26 cellular contexts compared by ENCODE assay signal in the genomic region with DNA sequence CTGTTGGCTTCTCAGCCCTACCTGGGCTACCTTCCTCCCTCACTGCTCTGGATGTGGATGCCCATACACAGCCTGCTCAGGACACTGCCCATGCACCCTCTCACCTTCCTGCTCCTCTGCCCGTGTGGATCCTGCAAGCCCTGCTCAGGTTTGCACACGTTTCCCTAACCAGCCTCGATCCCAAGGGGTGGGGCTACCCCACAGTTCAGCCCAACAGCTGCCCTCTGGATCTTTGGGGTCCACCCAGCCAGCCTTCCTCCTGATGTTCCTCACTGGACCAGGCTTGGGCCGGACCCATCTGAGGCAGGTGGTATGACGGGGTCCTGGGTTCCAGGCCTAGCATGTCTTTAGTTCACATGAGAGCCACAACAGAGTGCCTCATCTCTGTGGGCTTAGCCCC. TPM values are rescaled to one million over a fixed set of nuclear protein-coding genes. Genes with fewer than 3 reads are reported as not detected.
A peak's percentile ranks its signal among the peaks of the same experiment; 100 is the strongest.
DNase-seq lines count a peak whose midpoint lies in the region; ATAC-seq, FAIRE-seq and TF ChIP-seq lines count a peak whose summit lies in the region.
"Had no signal": no experiment of that assay in that cellular context is flagged by ENCODE, and none has a peak within 500 bp of the region (broad histone marks: within the 10 kb centered on the region; RNA-seq: fewer than 3 reads in every experiment).

No MANE protein-coding gene starts in this region.

- peaks cover 32% of the 10 kb centered on the region for H3K27me3 Mint-ChIP-seq in activated T-helper 17 cell treated with anti-CD3 and anti-CD28 coated beads, Interleukin-2, amount 50 U/mL, for 72 hours
- peaks cover 48% of the 10 kb centered on the region for H3K27me3 Mint-ChIP-seq in type B pancreatic cell

- no peaks in the 10 kb centered on the region for H3K9me3 ChIP-seq in kidney (ENCODE audit: control insufficient read depth in 1 of 2, low read length in 2 of 2)

- H3K36me3 ChIP-seq in kidney (ENCODE audit: control insufficient read depth in 1 of 2, insufficient read depth in 2 of 2, low read length in 2 of 2): no peaks in the 10 kb centered on the region

- no peak overlapping the region for H3K9ac ChIP-seq in kidney (ENCODE audit: low read length in 2 of 2)

- TF ChIP-seq CTCF in 22Rv1 (IDR thresholded peaks at IDR 0.05) (no peak), kidney (IDR thresholded peaks at IDR 0.05; ENCODE audit: borderline replicate concordance, extremely low read depth, insufficient read depth) (no peak), type B pancreatic cell (conservative IDR thresholded peaks at IDR 0.05) (no peak)

- no peak for FAIRE-seq in kidney (lab: Jason Lieb, UNC)
- FAIRE-seq: A204.1, D721Med, HTR-8/SVneo, RCC 7860 had no signal

- intact Hi-C loops in kidney (cut with DNase I) (no loop called here), left colon (cut with DNase I, micrococcal nuclease) (no loop called here)

- peak; percentile 35 for DNase-seq in kidney
- no peak for DNase-seq in type B pancreatic cell (ENCODE audit: extremely low spot score, unreplicated experiment)
- no peak for DNase-seq in C1 segment of cervical spinal cord (lab: John Stamatoyannopoulos, UW)
- DNase-seq in left colon: no peak
- DNase-seq: DMS53, GDM1, KG1, NCI-H1105 treated with DMSO at 0.1 percent for 48 hours, NCI-H2029 treated with DMSO at 0.1 percent for 48 hours, NCI-H2171, NCI-H345, NCI-H524 treated with DMSO at 0.1 percent for 48 hours, NCI-H82, Right ventricle myocardium superior had no signal

- H3K27ac ChIP-seq in 22Rv1 (peak overlapping the region; percentile 33; the same call in 1 of the 2 replicates), kidney (ENCODE audit: low read depth in 2 of 2, low read length in 2 of 2) (no peak overlapping the region)

- no peak overlapping the region for H3K4me3 ChIP-seq in kidney (ENCODE audit: low read length in 2 of 2)
- H3K4me3 ChIP-seq: GM23338 had no signal

- H3K27ac Mint-ChIP-seq in activated T-helper 17 cell treated with anti-CD3 and anti-CD28 coated beads, Interleukin-2, amount 50 U/mL, for 72 hours: peak overlapping the region; percentile 50
- H3K27ac Mint-ChIP-seq in type B pancreatic cell: peak overlapping the region; percentile 62
- H3K27ac Mint-ChIP-seq: GM23338 had no signal

- H3K36me3 Mint-ChIP-seq in activated T-helper 17 cell treated with anti-CD3 and anti-CD28 coated beads, Interleukin-2, amount 50 U/mL, for 72 hours (ENCODE audit: low read depth): peaks cover 6% of the 10 kb centered on the region
- no peaks in the 10 kb centered on the region for H3K36me3 Mint-ChIP-seq in type B pancreatic cell

- ATAC-seq in activated T-helper 17 cell treated with anti-CD3 and anti-CD28 coated beads, Interleukin-2, amount 50 U/mL, for 72 hours (replicated peaks): no peak
- no peak for ATAC-seq in GM18502 (IDR thresholded peaks at IDR 0.05; ENCODE audit: poor library complexity, unreplicated experiment)
- no peak for ATAC-seq in left colon
- ATAC-seq: GM23338, HCT116 had no signal

- no peaks in the 10 kb centered on the region for H3K9me3 Mint-ChIP-seq in activated T-helper 17 cell treated with anti-CD3 and anti-CD28 coated beads, Interleukin-2, amount 50 U/mL, for 72 hours
- H3K9me3 Mint-ChIP-seq in type B pancreatic cell: no peaks in the 10 kb centered on the region

- H3K4me1 Mint-ChIP-seq in activated T-helper 17 cell treated with anti-CD3 and anti-CD28 coated beads, Interleukin-2, amount 50 U/mL, for 72 hours: peaks cover 5% of the 10 kb centered on the region
- peaks cover 14% of the 10 kb centered on the region for H3K4me1 Mint-ChIP-seq in type B pancreatic cell (ENCODE audit: unreplicated experiment)

- no peak overlapping the region for H3K4me3 Mint-ChIP-seq in activated T-helper 17 cell treated with anti-CD3 and anti-CD28 coated beads, Interleukin-2, amount 50 U/mL, for 72 hours
- peak overlapping the region; percentile 32 for H3K4me3 Mint-ChIP-seq in type B pancreatic cell
- H3K4me3 Mint-ChIP-seq: GM23338 had no signal

- H3K4me1 ChIP-seq in kidney (ENCODE audit: control insufficient read depth in 1 of 2, insufficient read depth in 1 of 2, low read depth in 1 of 2, low read length in 2 of 2): peaks cover 0 to 9% of the 10 kb centered on the region in 2 donors

RNA-seq across cellular contexts. Expression of a gene that starts 4.7 kb away (rescaled TPM):
- under 1 TPM; 0.37 to 0.80 TPM for total RNA-seq in activated T-helper 17 cell treated with anti-CD3 and anti-CD28 coated beads, Interleukin-2, amount 50 U/mL, for 72 hours
- 45.9 TPM for total RNA-seq in kidney
- 55.2 TPM for polyA plus RNA-seq in kidney (ENCODE audit: insufficient read depth, low read depth, low replicate concordance)
- 42.1 and 129 TPM in 2 replicates for total RNA-seq in type B pancreatic cell (ENCODE audit: low replicate concordance)
- total RNA-seq in left colon: 100 to 1,000 TPM; 739 to 855 TPM
- polyA plus RNA-seq: CD14-positive monocyte had no signal

RNA-seq across cellular contexts. Expression of a gene that starts 10.2 kb away (rescaled TPM):
- total RNA-seq in activated T-helper 17 cell treated with anti-CD3 and anti-CD28 coated beads, Interleukin-2, amount 50 U/mL, for 72 hours: under 1 TPM in 1 of 2 donors, not detected in 1; 0.98 TPM
- total RNA-seq in kidney: 0.28 TPM
- 1.2 TPM for polyA plus RNA-seq in kidney (ENCODE audit: insufficient read depth, low read depth, low replicate concordance)
- total RNA-seq in type B pancreatic cell (ENCODE audit: low replicate concordance): 1.0 and 2.0 TPM in 2 replicates
- 1 to 10 TPM; 1.5 to 1.9 TPM for total RNA-seq in left colon
- total RNA-seq: Right ventricle myocardium superior, SK-MEL-5 had no signal
- polyA plus RNA-seq: CD14-positive monocyte had no signal

RNA-seq across cellular contexts. Expression of a gene that starts 25.7 kb away (rescaled TPM):
- total RNA-seq in activated T-helper 17 cell treated with anti-CD3 and anti-CD28 coated beads, Interleukin-2, amount 50 U/mL, for 72 hours: not detected
- 0.35 TPM for total RNA-seq in kidney
- 4.2 TPM for polyA plus RNA-seq in kidney (ENCODE audit: insufficient read depth, low read depth, low replicate concordance)
- total RNA-seq in type B pancreatic cell (ENCODE audit: low replicate concordance): 20.0 and 49.9 TPM in 2 replicates
- under 1 TPM; 0.22 to 0.85 TPM for total RNA-seq in left colon
- total RNA-seq: OCI-LY7 had no signal
- polyA plus RNA-seq: CD14-positive monocyte had no signal

Comparison
In these comparisons a context has a peak if more than half of its experiments do, and no peak if none do; other contexts are left out.
1. RNA of a gene that starts 4.7 kb away (total RNA-seq): 739 to 855 TPM in left colon, 45.9 TPM in kidney (single experiment) and 42.1 to 129 TPM in type B pancreatic cell; 0.37 to 0.80 TPM in activated T-helper 17 cell treated with anti-CD3 and anti-CD28 coated beads, Interleukin-2, amount 50 U/mL, for 72 hours; every median in the first group is over 10 times any median in the second.
2. RNA of a gene that starts 25.7 kb away (total RNA-seq): 20.0 to 49.9 TPM in type B pancreatic cell; 0.22 to 0.85 TPM in left colon, not detected in activated T-helper 17 cell treated with anti-CD3 and anti-CD28 coated beads, Interleukin-2, amount 50 U/mL, for 72 hours and 0.35 TPM in kidney (single experiment); every median in the first group is over 10 times any median in the second.